ENCODE assay signal across 9 cellular contexts in the genomic region with DNA sequence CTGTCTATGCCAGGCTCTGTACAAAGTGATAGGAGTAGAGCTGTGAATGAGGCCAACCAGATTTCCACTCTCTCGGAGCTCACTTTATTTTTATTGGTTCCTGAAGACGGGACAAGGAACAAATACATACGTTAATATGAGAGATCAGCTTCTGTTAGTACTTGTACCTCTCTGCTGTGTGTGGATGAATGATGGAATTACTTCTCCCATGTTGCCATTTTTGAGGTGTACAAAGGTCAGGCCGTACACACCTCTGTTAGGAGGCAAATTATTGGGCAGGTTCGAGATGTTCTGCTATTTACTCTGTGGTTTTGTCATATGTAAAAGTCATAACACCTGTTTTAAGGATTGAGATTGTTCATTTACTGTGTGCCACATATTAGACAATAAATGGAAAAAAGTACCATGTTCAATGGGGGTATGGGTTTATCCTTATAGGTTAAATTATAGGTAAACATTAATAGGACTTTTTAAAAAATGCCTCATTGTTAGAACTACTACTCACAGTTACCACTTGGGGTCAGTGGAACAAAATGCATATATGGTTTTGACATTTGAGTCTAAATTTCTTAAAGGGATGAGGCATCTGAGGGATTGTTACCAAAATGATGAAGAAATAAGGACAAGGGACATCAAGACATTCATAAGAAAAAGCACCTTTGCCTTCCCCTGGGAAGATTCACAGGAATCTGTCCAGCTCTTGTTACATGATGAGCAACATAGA. TPM values are rescaled to one million over a fixed set of nuclear protein-coding genes. Genes with fewer than 3 reads are reported as not detected.
DNase-seq lines count a peak whose midpoint lies in the region; ATAC-seq and TF ChIP-seq lines count a peak whose summit lies in the region.
"Had no signal": no experiment of that assay in that cellular context is flagged by ENCODE, and none has a peak within 500 bp of the region (broad histone marks: within the 10 kb centered on the region; RNA-seq: fewer than 3 reads in every experiment).

No MANE protein-coding gene starts in this region.

- H3K4me3 Mint-ChIP-seq in activated naive CD4-positive, alpha-beta T cell treated with anti-CD3 and anti-CD28 coated beads, Interleukin-2, amount 10 ng/mL, durations not matched to agents 7 days and 5 days = peak overlapping the region; percentile 97

- TF ChIP-seq POLR2A in Peyer's patch (IDR thresholded peaks at IDR 0.05) = no peak

- CTCF ChIA-PET in activated naive CD4-positive, alpha-beta T cell treated with anti-CD3 and anti-CD28 coated beads, Interleukin-2, amount 10 ng/mL, durations not matched to agents 7 days and 5 days (lab: Charles Lee) = interaction anchor here (0.6 to 1.4 kb wide), 4 partner anchors 13 to 34 kb away, joined by 3 to 5 read pairs (median 4); a partner anchor contains a TSS

- H3K9me3 Mint-ChIP-seq in activated naive CD4-positive, alpha-beta T cell treated with anti-CD3 and anti-CD28 coated beads, Interleukin-2, amount 10 ng/mL, durations not matched to agents 7 days and 5 days = no peaks in the 10 kb centered on the region

- H3K27me3 ChIP-seq in Peyer's patch (no peaks in the 10 kb centered on the region), tibial artery (no peaks in the 10 kb centered on the region)

- H3K9me3 ChIP-seq in Peyer's patch (no peaks in the 10 kb centered on the region), tibial artery (no peaks in the 10 kb centered on the region)

- H3K4me3 ChIP-seq in Peyer's patch = peak overlapping the region in 2 of 4 donors; percentile 63 to 90
- H3K4me3 ChIP-seq in fibroblast of villous mesenchyme (ENCODE audit: low read depth, low read length) = peak overlapping the region; percentile 84
- peak overlapping the region; percentile 82 to 89 for H3K4me3 ChIP-seq in tibial artery

- TF ChIP-seq CTCF in Peyer's patch (IDR thresholded peaks at IDR 0.05) = peak in 3 of 6 experiments; percentile 6 to 20 (median 9)
- peak; percentile 39 for TF ChIP-seq CTCF in fibroblast of villous mesenchyme (IDR thresholded peaks at IDR 0.05; ENCODE audit: insufficient read depth, low read depth, low read length)
- TF ChIP-seq CTCF in tibial artery (IDR thresholded peaks at IDR 0.05) = peak in 1 of 2 experiments; percentile 24

- peaks cover 17% of the 10 kb centered on the region for H3K36me3 Mint-ChIP-seq in activated naive CD4-positive, alpha-beta T cell treated with anti-CD3 and anti-CD28 coated beads, Interleukin-2, amount 10 ng/mL, durations not matched to agents 7 days and 5 days

- peak overlapping the region; percentile 35 for H3K27ac Mint-ChIP-seq in activated naive CD4-positive, alpha-beta T cell treated with anti-CD3 and anti-CD28 coated beads, Interleukin-2, amount 10 ng/mL, durations not matched to agents 7 days and 5 days

- H3K27ac ChIP-seq in Peyer's patch (peak overlapping the region in 3 of 4 donors; percentile 6 to 99 (median 94)), tibial artery (peak overlapping the region; percentile 89 to 93)

- H3K36me3 ChIP-seq in Peyer's patch (no peaks in the 10 kb centered on the region), tibial artery (no peaks in the 10 kb centered on the region)

- no peak for DNase-seq in activated naive CD4-positive, alpha-beta T cell treated with anti-CD3 and anti-CD28 coated beads, Interleukin-2, amount 10 ng/mL, durations not matched to agents 7 days and 5 days
- no peak for DNase-seq in activated naive CD4-positive, alpha-beta T cell treated with Interleukin-2 at 50 U/mL for 16 hours
- no peak for DNase-seq in Peyer's patch
- no peak for DNase-seq in fibroblast of villous mesenchyme (ENCODE audit: low read depth)
- DNase-seq in tibial artery = no peak
- DNase-seq in retina = no peak
- DNase-seq: NCI-H187 treated with DMSO at 0.1 percent for 48 hours had no signal

- no peak for ATAC-seq in GM18502 (IDR thresholded peaks at IDR 0.05; ENCODE audit: poor library complexity, unreplicated experiment)
- ATAC-seq in HG03095 (IDR thresholded peaks at IDR 0.05; ENCODE audit: unreplicated experiment) = no peak

- peaks cover 61% of the 10 kb centered on the region for H3K4me1 Mint-ChIP-seq in activated naive CD4-positive, alpha-beta T cell treated with anti-CD3 and anti-CD28 coated beads, Interleukin-2, amount 10 ng/mL, durations not matched to agents 7 days and 5 days

- no peaks in the 10 kb centered on the region for H3K4me1 ChIP-seq in Peyer's patch
- peaks cover 0 to 40% (median 14%) of the 10 kb centered on the region in 4 donors for H3K4me1 ChIP-seq in tibial artery

- H3K27me3 Mint-ChIP-seq in activated naive CD4-positive, alpha-beta T cell treated with anti-CD3 and anti-CD28 coated beads, Interleukin-2, amount 10 ng/mL, durations not matched to agents 7 days and 5 days = peaks cover 8% of the 10 kb centered on the region

- intact Hi-C loops in tibial artery (cut with DNase I; ENCODE audit: low total_unique reads) = no loop called here

RNA-seq across cellular contexts. Expression of a gene that starts 26.9 kb away (rescaled TPM):
- total RNA-seq in Peyer's patch (10 to 100 TPM; 12.3 to 42.9 (median 12.8) TPM), fibroblast of villous mesenchyme (11.0 and 15.5 TPM in 2 replicates)

RNA-seq across cellular contexts. Expression of a gene that starts 27.1 kb away (rescaled TPM):
- total RNA-seq in Peyer's patch = under 1 TPM in 1 of 4 donors, not detected in 3; 0.88 TPM
- 0.32 and 0.86 TPM in 2 replicates for total RNA-seq in fibroblast of villous mesenchyme

RNA-seq across cellular contexts. Expression of a gene that starts 37.6 kb away (rescaled TPM):
- not detected for total RNA-seq in Peyer's patch
- total RNA-seq in fibroblast of villous mesenchyme = under 0.01 and 0.32 TPM in 2 replicates
